23 cellular contexts compared by ENCODE assay signal in the genomic region with DNA sequence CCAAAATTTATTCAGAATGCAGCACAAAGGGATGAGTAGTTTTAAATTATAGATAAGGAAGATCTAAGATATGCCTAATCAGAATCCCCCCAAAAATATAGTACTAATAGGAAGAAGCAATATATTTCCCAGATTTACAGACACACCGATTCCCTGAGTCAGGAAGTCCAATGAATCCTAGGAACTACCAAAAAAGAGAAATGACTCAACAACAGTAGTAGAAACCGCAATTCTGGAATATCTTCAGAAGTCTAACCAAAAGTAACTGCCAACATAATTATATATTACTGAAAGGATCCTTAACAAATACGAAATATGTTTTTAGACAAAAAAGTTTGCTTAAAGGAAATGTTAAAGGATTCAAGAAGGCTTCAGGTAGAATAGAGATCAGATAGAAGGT. TPM values are rescaled to one million over a fixed set of nuclear protein-coding genes. Genes with fewer than 3 reads are reported as not detected.
DNase-seq lines count a peak whose midpoint lies in the region; ATAC-seq, FAIRE-seq and TF ChIP-seq lines count a peak whose summit lies in the region.
"Had no signal": no experiment of that assay in that cellular context is flagged by ENCODE, and none has a peak within 500 bp of the region (broad histone marks: within the 10 kb centered on the region; RNA-seq: fewer than 3 reads in every experiment).

No MANE protein-coding gene starts in this region.

- H3K4me3 Mint-ChIP-seq in activated naive CD8-positive, alpha-beta T cell = peak overlapping the region; percentile 30
- H3K4me3 Mint-ChIP-seq in activated naive CD8-positive, alpha-beta T cell treated with anti-CD3 and anti-CD28 coated beads, Interleukin-2, amount 50 U/mL, for 24 hours = no peak overlapping the region
- no peak overlapping the region for H3K4me3 Mint-ChIP-seq in GM23338

- H2AFZ ChIP-seq in GM23338 = no peak overlapping the region

- TF ChIP-seq CTCF in thoracic aorta (IDR thresholded peaks at IDR 0.05) (no peak), foreskin fibroblast (IDR thresholded peaks at IDR 0.05; ENCODE audit: low read depth, low read length) (no peak), GM23338 (conservative IDR thresholded peaks at IDR 0.05; ENCODE audit: low read depth in 2 of 2) (no peak)

- ATAC-seq in activated naive CD8-positive, alpha-beta T cell treated with anti-CD3 and anti-CD28 coated beads, Interleukin-2, amount 50 U/mL, for 24 hours = no peak
- ATAC-seq in thoracic aorta (ENCODE audit: insufficient number of reproducible peaks, low FRiP score, low read depth) = no peak
- no peak for ATAC-seq in GM23338

- peak overlapping the region; percentile 9 for H3K4me3 ChIP-seq in thoracic aorta
- no peak overlapping the region for H3K4me3 ChIP-seq in foreskin fibroblast (ENCODE audit: low read depth in 1 of 2, low read length in 2 of 2)
- no peak overlapping the region for H3K4me3 ChIP-seq in GM23338

- no peak overlapping the region for H3K4me2 ChIP-seq in GM23338
- H3K4me2 ChIP-seq: BLaER1 treated with 17β-estradiol and CSF1 and Interleukin-3, amounts not matched to agents 10 nM and 100 nM had no signal

- peaks cover 12% of the 10 kb centered on the region for H3K36me3 Mint-ChIP-seq in activated naive CD8-positive, alpha-beta T cell
- peaks cover 26% of the 10 kb centered on the region for H3K36me3 Mint-ChIP-seq in activated naive CD8-positive, alpha-beta T cell treated with anti-CD3 and anti-CD28 coated beads, Interleukin-2, amount 50 U/mL, for 24 hours (ENCODE audit: low read depth)
- H3K36me3 Mint-ChIP-seq in GM23338 (ENCODE audit: low read depth) = peaks cover 10% of the 10 kb centered on the region

- peaks cover 69% of the 10 kb centered on the region for H4K20me1 ChIP-seq in GM23338 (replicated peaks; ENCODE audit: insufficient read depth)

- no peaks in the 10 kb centered on the region for H3F3A ChIP-seq in GM23338 (replicated peaks; ENCODE audit: low read depth)

- H3K9me2 ChIP-seq in GM23338 (ENCODE audit: insufficient read depth) = no peaks in the 10 kb centered on the region

- no peaks in the 10 kb centered on the region for H3K9me3 ChIP-seq in thoracic aorta

- H3K27me3 ChIP-seq in thoracic aorta (replicated peaks; ENCODE audit: insufficient read depth) = no peaks in the 10 kb centered on the region
- H3K27me3 ChIP-seq in GM23338 (ENCODE audit: insufficient read depth) = no peaks in the 10 kb centered on the region
- H3K27me3 ChIP-seq: BLaER1 treated with 17β-estradiol and CSF1 and Interleukin-3, amounts not matched to agents 10 nM and 100 nM had no signal

- DNase-seq in activated naive CD8-positive, alpha-beta T cell treated with anti-CD3 and anti-CD28 coated beads, Interleukin-2, amount 50 U/mL, for 24 hours = no peak
- DNase-seq in RPMI7951 (ENCODE audit: low read depth) = peak; percentile 12
- DNase-seq in fibroblast of peridontal ligament (ENCODE audit: extremely low read depth) = peak; percentile 78
- no peak for DNase-seq in thoracic aorta (ENCODE audit: low spot score)
- no peak for DNase-seq in foreskin fibroblast
- no peak for DNase-seq in frontal cortex (ENCODE audit: low spot score in 2 of 2)
- no peak for DNase-seq in GM23338 (ENCODE audit: low spot score)
- DNase-seq: CD8-positive, alpha-beta memory T cell; DMS79 treated with DMSO at 0.1 percent for 48 hours; GDM1; Kasumi-1; NCI-H1417; NCI-H187 treated with DMSO at 0.1 percent for 48 hours; NCI-H69; NK-92 treated with Interleukin-12 subunit alpha and Interleukin-12 subunit beta, amount 100 ng/mL, for 24 hours; RPMI8226; SIG-M5 had no signal

- no peak for FAIRE-seq in frontal cortex (lab: Jason Lieb, UNC)
- FAIRE-seq: D721Med, GM12891, GM18507 had no signal

- H3K4me1 Mint-ChIP-seq in activated naive CD8-positive, alpha-beta T cell (ENCODE audit: low read depth) = peaks cover 56% of the 10 kb centered on the region
- H3K4me1 Mint-ChIP-seq in activated naive CD8-positive, alpha-beta T cell treated with anti-CD3 and anti-CD28 coated beads, Interleukin-2, amount 50 U/mL, for 24 hours = peaks cover 39% of the 10 kb centered on the region
- peaks cover 23% of the 10 kb centered on the region for H3K4me1 Mint-ChIP-seq in GM23338

- H3K4me1 ChIP-seq in thoracic aorta (ENCODE audit: control insufficient read depth in 1 of 2, low read depth in 2 of 2) (peaks cover 20 to 40% of the 10 kb centered on the region in 2 donors), GM23338 (ENCODE audit: insufficient read depth) (peaks cover 21% of the 10 kb centered on the region)

- no peaks in the 10 kb centered on the region for H3K27me3 Mint-ChIP-seq in activated naive CD8-positive, alpha-beta T cell
- H3K27me3 Mint-ChIP-seq in activated naive CD8-positive, alpha-beta T cell treated with anti-CD3 and anti-CD28 coated beads, Interleukin-2, amount 50 U/mL, for 24 hours = no peaks in the 10 kb centered on the region
- H3K27me3 Mint-ChIP-seq in GM23338 (ENCODE audit: insufficient read depth, low read depth, poor library complexity) = no peaks in the 10 kb centered on the region
- H3K27me3 Mint-ChIP-seq: CD8-positive, alpha-beta memory T cell; IgD-negative memory B cell had no signal

- H3K36me3 ChIP-seq in thoracic aorta = peaks cover 16% of the 10 kb centered on the region
- peaks cover 10% of the 10 kb centered on the region for H3K36me3 ChIP-seq in GM23338 (ENCODE audit: insufficient read depth)

- no peak overlapping the region for H3K27ac Mint-ChIP-seq in activated naive CD8-positive, alpha-beta T cell
- H3K27ac Mint-ChIP-seq in activated naive CD8-positive, alpha-beta T cell treated with anti-CD3 and anti-CD28 coated beads, Interleukin-2, amount 50 U/mL, for 24 hours = no peak overlapping the region
- H3K27ac Mint-ChIP-seq in GM23338 = no peak overlapping the region
- H3K27ac Mint-ChIP-seq: IgD-negative memory B cell had no signal

- H3K79me2 ChIP-seq in GM23338 (replicated peaks; ENCODE audit: insufficient read depth) = peaks cover 100% of the 10 kb centered on the region

- H3K9me3 Mint-ChIP-seq in activated naive CD8-positive, alpha-beta T cell (ENCODE audit: low read depth) = peaks cover 4% of the 10 kb centered on the region
- H3K9me3 Mint-ChIP-seq in activated naive CD8-positive, alpha-beta T cell treated with anti-CD3 and anti-CD28 coated beads, Interleukin-2, amount 50 U/mL, for 24 hours = peaks cover 6% of the 10 kb centered on the region
- H3K9me3 Mint-ChIP-seq in GM23338 = no peaks in the 10 kb centered on the region

- H3K27ac ChIP-seq in thoracic aorta (no peak overlapping the region), GM23338 (ENCODE audit: low read depth) (no peak overlapping the region)
- H3K27ac ChIP-seq: BLaER1 treated with 17β-estradiol and CSF1 and Interleukin-3, amounts not matched to agents 10 nM and 100 nM had no signal

TF ChIP-seq in GM23338, 12 proteins besides CTCF, POLR2A, EP300 and RAD21 (continues in another document):
- no peak for TF ChIP-seq ZNF114 (CRISPR knock-in tag; IDR thresholded peaks at IDR 0.05)
- no peak for TF ChIP-seq EZH2 (IDR thresholded peaks at IDR 0.05; ENCODE audit: low read depth, unreplicated experiment)
- TF ChIP-seq, protein P1, sequence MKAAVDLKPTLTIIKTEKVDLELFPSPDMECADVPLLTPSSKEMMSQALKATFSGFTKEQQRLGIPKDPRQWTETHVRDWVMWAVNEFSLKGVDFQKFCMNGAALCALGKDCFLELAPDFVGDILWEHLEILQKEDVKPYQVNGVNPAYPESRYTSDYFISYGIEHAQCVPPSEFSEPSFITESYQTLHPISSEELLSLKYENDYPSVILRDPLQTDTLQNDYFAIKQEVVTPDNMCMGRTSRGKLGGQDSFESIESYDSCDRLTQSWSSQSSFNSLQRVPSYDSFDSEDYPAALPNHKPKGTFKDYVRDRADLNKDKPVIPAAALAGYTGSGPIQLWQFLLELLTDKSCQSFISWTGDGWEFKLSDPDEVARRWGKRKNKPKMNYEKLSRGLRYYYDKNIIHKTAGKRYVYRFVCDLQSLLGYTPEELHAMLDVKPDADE (IDR thresholded peaks at IDR 0.05) = no peak
- TF ChIP-seq STAT1 (IDR thresholded peaks at IDR 0.05; ENCODE audit: unreplicated experiment) = no peak
- TF ChIP-seq CREB1 (CRISPR knock-in tag; IDR thresholded peaks at IDR 0.05; ENCODE audit: low read depth) = no peak

RNA-seq across cellular contexts. Expression of a gene that starts 10.3 kb away (rescaled TPM):
- total RNA-seq in RPMI7951 (2014; rRNA removed; shearing (Covaris generic)) = 30.9 and 32.1 TPM in 2 replicates
- total RNA-seq in thoracic aorta (10 to 100 TPM; 36.3 to 69.2 TPM), frontal cortex (43.6 TPM)
- total RNA-seq in GM23338 (2014; rRNA removed; shearing (Covaris generic)) = 47.7 and 49.8 TPM in 2 replicates
- 14.9 and 21.7 TPM in 2 replicates for polyA plus RNA-seq in GM23338 (2016; fragmentation: Nextera tagmentation; extraction: Ambion mirVana)

Comparison
In these comparisons a context has a peak if more than half of its experiments do, and no peak if none do; other contexts are left out.
1. DNase-seq: peak in RPMI7951 (single experiment) and fibroblast of peridontal ligament (single experiment); none in activated naive CD8-positive, alpha-beta T cell treated with anti-CD3 and anti-CD28 coated beads, Interleukin-2, amount 50 U/mL, for 24 hours (single experiment), thoracic aorta (single experiment), foreskin fibroblast (0 of 2), frontal cortex (0 of 2) and GM23338 (single experiment).